1 cellular context compared by ENCODE assay signal in genomic region chr1:67687649-67688048, GRCh38.
TF ChIP-seq lines count a peak whose summit lies in the region.

No MANE protein-coding gene starts in this region.

TF ChIP-seq in HepG2, 621 proteins besides CTCF, POLR2A, EP300 and RAD21 (continued from another document):
- TF ChIP-seq CEBPG (CRISPR knock-in tag; IDR thresholded peaks at IDR 0.05), result 0 out of 2 replicates have a peak, but pooled peaks have one; percentile 15
- no peak for TF ChIP-seq AKNA (CRISPR knock-in tag; IDR thresholded peaks at IDR 0.05; ENCODE audit: borderline replicate concordance)
